In genomic region chr10:28426392-28427159, GRCh38 we compare ENCODE assay signal across 17 cellular contexts.
DNase-seq lines count a peak whose midpoint lies in the region; TF ChIP-seq lines count a peak whose summit lies in the region.
"Had no signal": no experiment of that assay in that cellular context is flagged by ENCODE, and none has a peak within 500 bp of the region (broad histone marks: within the 10 kb centered on the region; RNA-seq: fewer than 3 reads in every experiment).

No MANE protein-coding gene starts in this region.

- H3K4me1 ChIP-seq in HEK293 (ENCODE audit: control insufficient read depth, insufficient read depth, low read length) (no peaks in the 10 kb centered on the region), endodermal cell (ENCODE audit: control insufficient read depth, insufficient read depth, low read length) (peaks cover 14% of the 10 kb centered on the region)
- H3K4me1 ChIP-seq: A549 had no signal

- H3K4me3 ChIP-seq in HEK293 (ENCODE audit: low read depth, low read length): no peak overlapping the region
- H3K4me3 ChIP-seq in endodermal cell (ENCODE audit: low read length): peak overlapping the region; percentile 49
- H3K4me3 ChIP-seq: A549; BLaER1 treated with 17β-estradiol and CSF1 and Interleukin-3, amounts not matched to agents 10 nM and 100 nM had no signal

- H3K9ac ChIP-seq in endodermal cell (ENCODE audit: extremely low read depth, low read length, poor library complexity, severe bottlenecking): no peak overlapping the region
- H3K9ac ChIP-seq: BLaER1 treated with 17β-estradiol and CSF1 and Interleukin-3, amounts not matched to agents 10 nM and 100 nM had no signal

- H3K36me3 ChIP-seq in HEK293 (ENCODE audit: control insufficient read depth in 2 of 2, insufficient read depth in 1 of 2, low read length in 2 of 2) (no peaks in the 10 kb centered on the region), endodermal cell (ENCODE audit: control insufficient read depth, insufficient read depth, low read length) (no peaks in the 10 kb centered on the region)
- H3K36me3 ChIP-seq: BLaER1 treated with 17β-estradiol and CSF1 and Interleukin-3, amounts not matched to agents 10 nM and 100 nM had no signal

- H3K9me3 ChIP-seq in HEK293 (ENCODE audit: control insufficient read depth, insufficient read depth, low read depth, low read length) (no peaks in the 10 kb centered on the region), endodermal cell (ENCODE audit: control insufficient read depth, low read length) (peaks cover 15% of the 10 kb centered on the region)
- H3K9me3 ChIP-seq: A549 had no signal

- peaks cover 4% of the 10 kb centered on the region for H3K9me3 Mint-ChIP-seq in endodermal cell
- H3K9me3 Mint-ChIP-seq in osteocyte (ENCODE audit: unreplicated experiment): peaks cover 3% of the 10 kb centered on the region
- H3K9me3 Mint-ChIP-seq: CD4-positive, alpha-beta T cell; CD8-positive, alpha-beta T cell had no signal

- H3K27me3 Mint-ChIP-seq in endodermal cell (ENCODE audit: insufficient read depth) (no peaks in the 10 kb centered on the region), osteocyte (ENCODE audit: unreplicated experiment) (peaks cover 25% of the 10 kb centered on the region)
- H3K27me3 Mint-ChIP-seq: CD4-positive, alpha-beta T cell had no signal

- no peak for DNase-seq in endodermal cell
- DNase-seq in osteocyte (ENCODE audit: extremely low spot score, unreplicated experiment): peak; percentile 13
- DNase-seq in NCI-H774 (lab: John Stamatoyannopoulos, UW): no peak
- no peak for DNase-seq in activated CD4-positive, alpha-beta T cell treated with anti-CD3 and anti-CD28 coated beads, Interleukin-2, amount 50 U/mL, for 48 hours
- DNase-seq: AML-193; Caco-2; Calu3; CD4-positive, alpha-beta T cell; CD8-positive, alpha-beta T cell; DMS79 treated with DMSO at 0.1 percent for 48 hours; GF-D8 had no signal

- CTCF ChIA-PET in HEK293 (lab: Yijun Ruan, JAX): interaction anchor here (0.5 to 1.4 kb wide), 5 partner anchors 8 to 98 kb away, joined by 3 to 4 read pairs (median 3); no protein-coding TSS in a partner anchor

- H3K4me1 Mint-ChIP-seq in endodermal cell (peaks cover 10% of the 10 kb centered on the region), osteocyte (ENCODE audit: unreplicated experiment) (peaks cover 7% of the 10 kb centered on the region)
- H3K4me1 Mint-ChIP-seq: B cell had no signal

- H3K27ac Mint-ChIP-seq in endodermal cell (no peak overlapping the region), osteocyte (ENCODE audit: unreplicated experiment) (no peak overlapping the region)
- H3K27ac Mint-ChIP-seq: B cell; CD4-positive, alpha-beta T cell; CD8-positive, alpha-beta T cell had no signal

- H3K27ac ChIP-seq in HEK293 (ENCODE audit: extremely low read depth, low read depth, low read length): no peak overlapping the region
- no peak overlapping the region for H3K27ac ChIP-seq in endodermal cell (ENCODE audit: low read depth, low read length)
- H3K27ac ChIP-seq: 22Rv1; A549; BLaER1 treated with 17β-estradiol and CSF1 and Interleukin-3, amounts not matched to agents 10 nM and 100 nM; C4-2B had no signal

- H3K36me3 Mint-ChIP-seq in endodermal cell (ENCODE audit: low read depth) (no peaks in the 10 kb centered on the region), osteocyte (ENCODE audit: unreplicated experiment) (peaks cover 3% of the 10 kb centered on the region)
- H3K36me3 Mint-ChIP-seq: CD8-positive, alpha-beta T cell had no signal

- H3K4me3 Mint-ChIP-seq in endodermal cell: no peak overlapping the region
- no peak overlapping the region for H3K4me3 Mint-ChIP-seq in osteocyte (ENCODE audit: unreplicated experiment)
- H3K4me3 Mint-ChIP-seq: B cell; CD4-positive, alpha-beta T cell; CD8-positive, alpha-beta T cell had no signal

- POLR2A ChIA-PET in HEK293 (lab: Yijun Ruan, JAX): interaction anchor here (0.5 kb wide), 1 partner anchor 534 kb away, joined by 7 read pairs; no protein-coding TSS in a partner anchor

- no peaks in the 10 kb centered on the region for H3K27me3 ChIP-seq in endodermal cell (ENCODE audit: control insufficient read depth, insufficient read depth, low read length, poor library complexity, severe bottlenecking)
- H3K27me3 ChIP-seq: BLaER1 treated with 17β-estradiol and CSF1 and Interleukin-3, amounts not matched to agents 10 nM and 100 nM had no signal

- no peak for TF ChIP-seq CTCF in HEK293 (tag by site-specific recombination; IDR thresholded peaks at IDR 0.05)
- TF ChIP-seq CTCF in endodermal cell (conservative IDR thresholded peaks at IDR 0.05): no peak
- TF ChIP-seq CTCF in osteocyte (IDR thresholded peaks at IDR 0.05): no peak

TF ChIP-seq in HEK293, 187 proteins besides CTCF, POLR2A, EP300 and RAD21:
- TF ChIP-seq HOXC10 (CRISPR knock-in tag; IDR thresholded peaks at IDR 0.05): no peak
- no peak for TF ChIP-seq ZNF366 (tag by site-specific recombination; conservative IDR thresholded peaks at IDR 0.05)
- no peak for TF ChIP-seq KLF8 (tag by site-specific recombination; IDR thresholded peaks at IDR 0.05)
- TF ChIP-seq ZNF558 (tag by site-specific recombination; IDR thresholded peaks at IDR 0.05): no peak
- peak; percentile 93 for TF ChIP-seq ZNF157 (tag by site-specific recombination; IDR thresholded peaks at IDR 0.05)
- TF ChIP-seq ZNF37A (tag by site-specific recombination; IDR thresholded peaks at IDR 0.05): no peak
- TF ChIP-seq ZNF121 (tag by site-specific recombination; IDR thresholded peaks at IDR 0.05): peak; percentile 92
- TF ChIP-seq GLIS2 (tag by site-specific recombination; IDR thresholded peaks at IDR 0.05): no peak
- no peak for TF ChIP-seq ZNF169 (tag by site-specific recombination; IDR thresholded peaks at IDR 0.05)
- no peak for TF ChIP-seq PRDM4 (tag by site-specific recombination; IDR thresholded peaks at IDR 0.05)
- TF ChIP-seq ZNF560 (tag by site-specific recombination; IDR thresholded peaks at IDR 0.05; ENCODE audit: borderline replicate concordance): no peak
- no peak for TF ChIP-seq AEBP2 (tag by site-specific recombination; IDR thresholded peaks at IDR 0.05; ENCODE audit: borderline replicate concordance)
- no peak for TF ChIP-seq ZNF596 (tag by site-specific recombination; IDR thresholded peaks at IDR 0.05)
